In the genomic region with DNA sequence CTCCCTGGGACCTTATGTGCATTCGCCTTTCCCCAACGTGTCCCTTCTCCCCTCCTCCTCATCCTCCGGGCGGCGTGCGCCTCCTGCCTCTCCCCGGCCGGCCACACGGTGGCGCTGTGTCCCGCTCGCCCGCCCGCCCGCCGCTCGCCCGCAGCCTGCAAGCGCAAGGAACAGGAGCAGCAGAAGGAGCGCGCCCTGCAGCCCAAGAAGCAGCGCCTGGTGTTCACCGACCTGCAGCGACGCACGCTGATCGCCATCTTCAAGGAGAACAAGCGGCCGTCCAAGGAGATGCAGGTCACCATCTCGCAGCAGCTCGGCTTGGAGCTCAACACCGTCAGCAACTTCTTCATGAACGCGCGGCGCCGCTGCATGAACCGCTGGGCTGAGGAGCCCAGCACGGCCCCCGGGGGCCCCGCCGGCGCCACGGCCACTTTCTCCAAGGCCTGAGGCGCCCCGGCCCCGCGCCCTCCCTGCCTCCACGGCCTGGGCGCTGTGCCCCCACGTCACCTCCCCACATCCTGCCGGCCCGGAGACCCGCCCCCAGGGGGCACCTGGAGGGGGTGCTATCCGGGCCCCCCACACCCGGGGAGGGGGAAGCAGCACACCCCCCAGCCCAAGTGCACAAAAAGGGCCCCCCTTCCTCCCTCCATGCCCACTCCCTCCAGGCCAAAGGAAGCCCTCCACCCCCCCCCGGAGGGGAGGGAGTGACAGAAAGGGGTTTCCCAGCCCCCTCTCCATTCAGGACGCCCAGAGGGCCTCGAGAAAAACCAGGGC, we compare ENCODE assay signal across 1 cellular context.
TF ChIP-seq lines count a peak whose summit lies in the region.

No MANE protein-coding gene starts in this region.

TF ChIP-seq in WTC11, 78 proteins besides CTCF, POLR2A, EP300 and RAD21 (continued from another document):
- TF ChIP-seq ZNF219 (CRISPR knock-in tag; IDR thresholded peaks at IDR 0.05; ENCODE audit: borderline replicate concordance), result no peak
- TF ChIP-seq NFATC4 (CRISPR knock-in tag; IDR thresholded peaks at IDR 0.05), result no peak
- no peak for TF ChIP-seq IRF2 (CRISPR knock-in tag; IDR thresholded peaks at IDR 0.05; ENCODE audit: borderline replicate concordance, low read depth)
- TF ChIP-seq ZNF423 (CRISPR knock-in tag; IDR thresholded peaks at IDR 0.05), result no peak
- TF ChIP-seq OVOL2 (CRISPR knock-in tag; IDR thresholded peaks at IDR 0.05; ENCODE audit: borderline replicate concordance), result no peak
- TF ChIP-seq NFE2L1 (CRISPR knock-in tag; IDR thresholded peaks at IDR 0.05), result no peak
- TF ChIP-seq ZBTB21 (CRISPR knock-in tag; IDR thresholded peaks at IDR 0.05; ENCODE audit: borderline replicate concordance), result no peak; the same call in 1 of the 2 replicates
- TF ChIP-seq RORB (CRISPR knock-in tag; IDR thresholded peaks at IDR 0.05), result no peak
- peak; percentile 71; the same call in 1 of the 2 replicates for TF ChIP-seq FOXP1 (CRISPR knock-in tag; IDR thresholded peaks at IDR 0.05; ENCODE audit: borderline replicate concordance)
